ENCODE assay signal across 20 cellular contexts in the genomic region with DNA sequence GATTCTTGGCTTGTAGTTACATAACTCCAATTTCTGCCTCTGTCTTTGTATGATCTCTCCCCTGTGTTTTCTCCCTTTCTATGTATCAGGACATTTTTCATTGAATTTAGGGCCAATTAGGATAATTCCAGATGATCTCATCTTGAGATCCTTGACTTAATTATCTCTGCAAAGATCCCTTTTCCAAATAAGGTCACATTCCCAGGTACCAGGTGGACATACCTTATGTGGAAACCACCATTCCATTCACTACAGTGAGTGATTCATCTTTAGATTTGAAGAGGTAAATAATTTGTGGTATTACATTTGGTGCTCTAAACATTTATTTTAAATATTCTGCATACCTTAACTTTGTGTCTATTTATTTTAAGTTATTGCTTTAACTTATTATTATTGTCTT.
DNase-seq lines count a peak whose midpoint lies in the region; ATAC-seq and TF ChIP-seq lines count a peak whose summit lies in the region.
"Had no signal": no experiment of that assay in that cellular context is flagged by ENCODE, and none has a peak within 500 bp of the region (broad histone marks: within the 10 kb centered on the region; RNA-seq: fewer than 3 reads in every experiment).

No MANE protein-coding gene starts in this region.

- no peaks in the 10 kb centered on the region for H3K27me3 ChIP-seq in foreskin keratinocyte
- H3K27me3 ChIP-seq: BLaER1 had no signal

- H3K4me1 ChIP-seq in foreskin keratinocyte = no peaks in the 10 kb centered on the region
- H3K4me1 ChIP-seq: Caco-2 had no signal

- no peak for TF ChIP-seq CTCF in foreskin keratinocyte (conservative IDR thresholded peaks at IDR 0.05)

- DNase-seq in NCI-H2029 (lab: John Stamatoyannopoulos, UW) (peak; percentile 2), NCI-H2029 treated with DMSO at 0.1 percent for 48 hours (lab: John Stamatoyannopoulos, UW) (no peak), SW480 (ENCODE audit: low spot score) (peak; percentile 1), foreskin keratinocyte (peak; percentile 67), occipital lobe (lab: John Stamatoyannopoulos, UW) (no peak)
- DNase-seq: Caco-2; CD4-positive, CD25-positive, alpha-beta regulatory T cell; CD8-positive, alpha-beta T cell; DMS153; EL; GDM1; H9 had no signal

- no peak overlapping the region for H3K27ac ChIP-seq in foreskin keratinocyte
- H3K27ac ChIP-seq: 22Rv1, BLaER1, C4-2B had no signal

- ATAC-seq in foreskin keratinocyte (no peak), GM21825 (IDR thresholded peaks at IDR 0.05; ENCODE audit: unreplicated experiment) (no peak), HG03139 (IDR thresholded peaks at IDR 0.05; ENCODE audit: unreplicated experiment) (no peak)
- ATAC-seq: CD8-positive, alpha-beta T cell; GM12878; GM23338; HCT116 had no signal

Comparison
In these comparisons a context has a peak if more than half of its experiments do, and no peak if none do; other contexts are left out.
1. DNase-seq: peak in NCI-H2029 (single experiment), SW480 (single experiment) and foreskin keratinocyte (2 of 2); none in NCI-H2029 treated with DMSO at 0.1 percent for 48 hours (single experiment) and occipital lobe (single experiment).